Comparison of ENCODE assay signal across 16 cellular contexts in the genomic region with DNA sequence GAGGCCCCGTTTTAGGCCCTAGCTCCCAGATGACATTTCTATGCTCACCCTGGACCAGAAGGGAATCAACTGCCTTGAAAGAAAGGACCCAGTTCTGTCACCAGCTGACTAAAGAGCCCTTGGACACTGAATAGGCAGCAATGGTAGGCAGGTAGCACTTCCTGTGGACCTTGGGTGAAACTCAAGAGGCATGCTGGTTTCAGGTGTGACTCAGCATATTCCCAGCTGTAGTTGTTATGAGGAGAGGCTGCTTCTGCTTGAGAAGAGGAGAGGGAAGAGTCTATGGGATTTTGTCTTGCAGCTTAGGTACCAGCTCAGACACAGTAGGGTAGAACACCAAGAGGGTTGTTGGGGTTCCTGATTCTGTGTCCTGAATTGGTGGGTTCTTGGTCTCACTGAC. TPM values are rescaled to one million over a fixed set of nuclear protein-coding genes. Genes with fewer than 3 reads are reported as not detected.
DNase-seq lines count a peak whose midpoint lies in the region; ATAC-seq, FAIRE-seq and TF ChIP-seq lines count a peak whose summit lies in the region.
"Had no signal": no experiment of that assay in that cellular context is flagged by ENCODE, and none has a peak within 500 bp of the region (broad histone marks: within the 10 kb centered on the region; RNA-seq: fewer than 3 reads in every experiment).

No MANE protein-coding gene starts in this region.

- H3K36me3 ChIP-seq in bronchial epithelial cell (ENCODE audit: control insufficient read depth, insufficient read depth, low read length), result no peaks in the 10 kb centered on the region
- no peaks in the 10 kb centered on the region for H3K36me3 ChIP-seq in mesendoderm (ENCODE audit: control insufficient read depth, insufficient read depth, low read length)
- H3K36me3 ChIP-seq: HAP-1 had no signal

- H3K4ac ChIP-seq in mesendoderm (ENCODE audit: low read depth, low read length), result no peak overlapping the region

- TF ChIP-seq POLR2A in NB4 (IDR thresholded peaks at IDR 0.05; ENCODE audit: extremely low read depth, insufficient read length), result no peak

- H3K9ac ChIP-seq in mesendoderm (ENCODE audit: low read length), result no peak overlapping the region
- H3K9ac ChIP-seq: BLaER1 treated with 17β-estradiol and CSF1 and Interleukin-3, amounts not matched to agents 10 nM and 100 nM; SK-N-SH had no signal

- no peaks in the 10 kb centered on the region for H3K79me1 ChIP-seq in mesendoderm (ENCODE audit: low read length)

- H3K27me3 ChIP-seq in bronchial epithelial cell (ENCODE audit: control insufficient read depth, insufficient read depth, low read length) (peaks cover 2% of the 10 kb centered on the region), mesendoderm (ENCODE audit: insufficient read depth, low read length, poor library complexity) (no peaks in the 10 kb centered on the region)
- H3K27me3 ChIP-seq: BLaER1 treated with 17β-estradiol and CSF1 and Interleukin-3, amounts not matched to agents 10 nM and 100 nM had no signal

- H3K27ac ChIP-seq in mesendoderm (ENCODE audit: low read depth, low read length), result no peak overlapping the region
- H3K27ac ChIP-seq: BLaER1 treated with 17β-estradiol and CSF1 and Interleukin-3, amounts not matched to agents 10 nM and 100 nM; HL-60 had no signal

- no peak overlapping the region for H3K18ac ChIP-seq in mesendoderm (ENCODE audit: low read length)

- no peak overlapping the region for H2BK120ac ChIP-seq in mesendoderm (ENCODE audit: low read depth, low read length)

- no CpG with 5 or more reads among the region's 1 CpG for WGBS in mesendoderm (ENCODE audit: extremely low coverage, insufficient coverage, low lambda C conversion rate)

- H2BK15ac ChIP-seq in mesendoderm (replicated peaks; ENCODE audit: low read depth), result no peak overlapping the region

- no peaks in the 10 kb centered on the region for H3K79me2 ChIP-seq in mesendoderm (ENCODE audit: control insufficient read depth, insufficient read depth, low read length)

- H4K8ac ChIP-seq in mesendoderm (ENCODE audit: low read depth, low read length), result no peak overlapping the region

- no peak overlapping the region for H3K4me2 ChIP-seq in mesendoderm (ENCODE audit: low read length)
- H3K4me2 ChIP-seq: BLaER1 treated with 17β-estradiol and CSF1 and Interleukin-3, amounts not matched to agents 10 nM and 100 nM; SK-N-SH had no signal

- FAIRE-seq in bronchial epithelial cell (lab: Jason Lieb, UNC), result no peak
- FAIRE-seq: G401.6 had no signal

- ATAC-seq in GM19395 (IDR thresholded peaks at IDR 0.05; ENCODE audit: unreplicated experiment) (no peak), esophagus mucosa (no peak)

- no peak overlapping the region for H3K56ac ChIP-seq in mesendoderm (ENCODE audit: low read length)

- no peaks in the 10 kb centered on the region for H3K4me1 ChIP-seq in mesendoderm (ENCODE audit: control insufficient read depth, low read depth, low read length)
- H3K4me1 ChIP-seq: BLaER1 treated with 17β-estradiol and CSF1 and Interleukin-3, amounts not matched to agents 10 nM and 100 nM; HAP-1 had no signal

- H2AK5ac ChIP-seq in mesendoderm (ENCODE audit: low read length), result no peak overlapping the region

- no peak overlapping the region for H4K5ac ChIP-seq in mesendoderm (ENCODE audit: low read length)

- no peak overlapping the region for H3K23ac ChIP-seq in mesendoderm (ENCODE audit: low read length)

- peak; percentile 30 for DNase-seq in GM12865 (ENCODE audit: low read depth)
- DNase-seq in NB4 (ENCODE audit: low read depth), result peak; percentile 8
- DNase-seq in bronchial epithelial cell (ENCODE audit: low read depth), result peak; percentile 51
- DNase-seq in mesendoderm, result peak; percentile 8
- DNase-seq in midbrain (lab: John Stamatoyannopoulos, UW), result no peak
- DNase-seq: NCI-H1436, NCI-H2029, NCI-H69, SHP77 treated with DMSO at 0.1 percent for 48 hours, SK-N-SH had no signal

- H2BK5ac ChIP-seq in mesendoderm (ENCODE audit: low read length), result no peak overlapping the region

- no peak for TF ChIP-seq CTCF in GM12865 (IDR thresholded peaks at IDR 0.05; ENCODE audit: insufficient read depth, low read depth, low read length, missing control alignments)
- TF ChIP-seq CTCF in NB4 (IDR thresholded peaks at IDR 0.05; ENCODE audit: low read depth, low read length), result no peak
- no peak for TF ChIP-seq CTCF in bronchial epithelial cell (IDR thresholded peaks at IDR 0.05; ENCODE audit: insufficient read depth, low read length, severe bottlenecking)

- H3K4me3 ChIP-seq in GM12865 (ENCODE audit: low read depth, low read length) (no peak overlapping the region), NB4 (ENCODE audit: low read depth, low read length) (no peak overlapping the region), bronchial epithelial cell (ENCODE audit: low read depth, low read length) (no peak overlapping the region), mesendoderm (ENCODE audit: low read length) (no peak overlapping the region)
- H3K4me3 ChIP-seq: BLaER1 treated with 17β-estradiol and CSF1 and Interleukin-3, amounts not matched to agents 10 nM and 100 nM; HAP-1 had no signal

RNA-seq across cellular contexts. Expression of gene HTR2A, which starts 37.9 kb away (rescaled TPM):
- not detected in 2 replicates for total RNA-seq in bronchial epithelial cell
- not detected for polyA plus RNA-seq in mesendoderm (2013, experiment 1 of 2)
- polyA plus RNA-seq in mesendoderm (2013, experiment 2 of 2), result not detected
- 0.08 TPM for total RNA-seq in esophagus mucosa
